In genomic region chr10:110960333-110960712, GRCh38 we compare ENCODE assay signal across 10 cellular contexts.
"Had no signal": no experiment of that assay in that cellular context is flagged by ENCODE, and none has a peak within 500 bp of the region (broad histone marks: within the 10 kb centered on the region; RNA-seq: fewer than 3 reads in every experiment).

No MANE protein-coding gene starts in this region.

- H3K9me3 Mint-ChIP-seq: H9 had no signal

- DNase-seq: GOT3, H9, HCEC 1CT, IMR-90, Karpas-422, KBM-7 had no signal

- H3K4me2 ChIP-seq: KMS-11 had no signal

- FAIRE-seq: H54 had no signal

- H3K9ac ChIP-seq: GM23248, KMS-11 had no signal

- H3K4me3 Mint-ChIP-seq: H9 had no signal

- H3K4me3 ChIP-seq: GM23248 had no signal

- H2AFZ ChIP-seq: GM23248 had no signal

- H3K27ac Mint-ChIP-seq: H9 had no signal

- H3K27ac ChIP-seq: GM23248, HL-60, KMS-11 had no signal
